Comparison of ENCODE assay signal across 11 cellular contexts in the genomic region with DNA sequence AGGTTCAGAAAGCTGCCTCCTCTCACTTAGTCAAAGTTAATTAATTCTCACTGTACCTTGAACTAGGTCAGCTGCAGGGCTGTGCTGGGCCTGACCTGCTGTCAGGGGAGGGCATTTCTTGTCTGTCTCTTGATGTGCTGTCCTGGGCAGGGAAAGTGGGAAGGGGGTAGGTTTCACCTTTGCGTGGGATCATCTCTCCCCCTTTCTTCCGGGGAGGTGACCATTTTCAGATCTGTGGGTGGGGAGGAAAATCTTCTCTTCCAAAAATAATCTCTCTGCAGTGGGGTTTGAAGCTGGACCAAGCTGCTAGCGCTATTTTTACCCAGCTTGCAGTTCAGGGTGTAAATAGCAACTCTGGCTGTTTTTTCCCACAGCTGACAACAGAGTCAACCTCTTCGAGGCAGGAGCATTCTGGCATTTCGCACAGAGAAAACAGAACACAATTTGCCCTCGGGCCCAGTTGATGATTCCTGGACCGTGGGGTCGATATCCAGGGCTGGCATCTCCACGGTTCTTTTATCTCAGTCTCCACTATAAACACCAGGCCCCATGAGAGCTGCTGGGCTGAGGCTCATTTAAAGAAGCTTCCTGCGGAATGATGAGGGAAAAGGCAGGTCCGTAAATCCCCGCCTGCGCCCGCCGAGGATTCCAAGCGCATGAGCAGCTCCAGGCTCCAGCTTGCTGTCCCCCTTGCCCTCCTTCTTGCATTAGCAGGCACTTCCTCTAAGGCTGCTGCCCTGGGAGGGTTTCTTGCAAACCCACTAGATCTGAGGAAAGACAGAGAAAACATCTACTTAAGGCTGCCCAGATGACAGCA.
DNase-seq lines count a peak whose midpoint lies in the region; ATAC-seq, FAIRE-seq and TF ChIP-seq lines count a peak whose summit lies in the region.
"Had no signal": no experiment of that assay in that cellular context is flagged by ENCODE, and none has a peak within 500 bp of the region (broad histone marks: within the 10 kb centered on the region; RNA-seq: fewer than 3 reads in every experiment).

No MANE protein-coding gene starts in this region.

- no peak for TF ChIP-seq CTCF in AG04449 (IDR thresholded peaks at IDR 0.05; ENCODE audit: insufficient read depth, low read length, missing control alignments)
- no peak for TF ChIP-seq CTCF in osteoblast (IDR thresholded peaks at IDR 0.05; ENCODE audit: extremely low read depth, low read depth, low read length)
- TF ChIP-seq CTCF in CD14-positive monocyte (IDR thresholded peaks at IDR 0.05) = no peak

- no peaks in the 10 kb centered on the region for H3K36me3 ChIP-seq in osteoblast (ENCODE audit: insufficient read depth, low read length)

- peak overlapping the region; percentile 84 for H3K27ac ChIP-seq in osteoblast (ENCODE audit: low read depth, low read length)

- TF ChIP-seq POLR2A in GM12891 (IDR thresholded peaks at IDR 0.05; ENCODE audit: low read depth, low read length) = no peak

- H2AFZ ChIP-seq in osteoblast (ENCODE audit: low read length) = peak overlapping the region; percentile 72

- no peaks in the 10 kb centered on the region for H3K27me3 ChIP-seq in osteoblast (ENCODE audit: insufficient read depth, low read length)

- peaks cover 19% of the 10 kb centered on the region for H3K4me1 Mint-ChIP-seq in CD14-positive monocyte

- H3K4me3 ChIP-seq in AG04449 (ENCODE audit: low read depth, low read length) (no peak overlapping the region), osteoblast (ENCODE audit: insufficient read depth, low read length) (peak overlapping the region; percentile 28)

- DNase-seq in AG04449 (ENCODE audit: low read depth, low spot score) = peak; percentile 68
- DNase-seq in T1000 (lab: John Stamatoyannopoulos, UW) = peak; percentile 30
- peak; percentile 8 for DNase-seq in glomerular visceral epithelial cell (ENCODE audit: extremely low spot score)
- DNase-seq in osteoblast (ENCODE audit: insufficient read length, low spot score, missing footprints) = peak; percentile 86
- DNase-seq in GM12891 (ENCODE audit: insufficient read length, low spot score) = no peak
- no peak for DNase-seq in CD14-positive monocyte (ENCODE audit: low spot score)
- no peak for DNase-seq in dedifferentiated amniotic fluid mesenchymal stem cell (ENCODE audit: extremely low spot score)
- DNase-seq: activated naive CD8-positive, alpha-beta T cell treated with anti-CD3 and anti-CD28 coated beads, Interleukin-2, amount 10 ng/mL, durations not matched to agents 7 days and 5 days; NCI-H2107; T-helper 9 cell had no signal

- H3K4me3 Mint-ChIP-seq in CD14-positive monocyte = peak overlapping the region in 1 of 2 donors; percentile 41
- H3K4me3 Mint-ChIP-seq: activated naive CD8-positive, alpha-beta T cell treated with anti-CD3 and anti-CD28 coated beads, Interleukin-2, amount 10 ng/mL, durations not matched to agents 7 days and 5 days had no signal

- no peak for FAIRE-seq in GM12891 (lab: Jason Lieb, UNC)

- H3K27me3 Mint-ChIP-seq in CD14-positive monocyte (ENCODE audit: low read depth in 3 of 3) = peaks cover 0 to 3% (median 0%) of the 10 kb centered on the region in 3 donors
- H3K27me3 Mint-ChIP-seq: activated naive CD8-positive, alpha-beta T cell treated with anti-CD3 and anti-CD28 coated beads, Interleukin-2, amount 10 ng/mL, durations not matched to agents 7 days and 5 days had no signal

- peaks cover 63% of the 10 kb centered on the region for H3K4me1 ChIP-seq in osteoblast (ENCODE audit: insufficient read depth, low read length)

- H3K27ac Mint-ChIP-seq in CD14-positive monocyte = no peak overlapping the region
- H3K27ac Mint-ChIP-seq: activated naive CD8-positive, alpha-beta T cell treated with anti-CD3 and anti-CD28 coated beads, Interleukin-2, amount 10 ng/mL, durations not matched to agents 7 days and 5 days had no signal

- H3K4me2 ChIP-seq in osteoblast (ENCODE audit: insufficient read depth, low read length) = peak overlapping the region; percentile 72

- no peaks in the 10 kb centered on the region for H3K9me3 ChIP-seq in osteoblast (ENCODE audit: low read depth, low read length)

- no peaks in the 10 kb centered on the region for H3K79me2 ChIP-seq in osteoblast (ENCODE audit: insufficient read depth, low read length)

- H3K36me3 Mint-ChIP-seq in CD14-positive monocyte = no peaks in the 10 kb centered on the region
- H3K36me3 Mint-ChIP-seq: activated naive CD8-positive, alpha-beta T cell treated with anti-CD3 and anti-CD28 coated beads, Interleukin-2, amount 10 ng/mL, durations not matched to agents 7 days and 5 days had no signal

- no peak for ATAC-seq in GM21737 (IDR thresholded peaks at IDR 0.05; ENCODE audit: unreplicated experiment)

- POLR2A ChIA-PET in AG04449 (lab: Yijun Ruan, JAX) = no interaction called here

- H3K9me3 Mint-ChIP-seq in CD14-positive monocyte = peaks cover 0 to 6% (median 0%) of the 10 kb centered on the region in 7 donors
- H3K9me3 Mint-ChIP-seq: activated naive CD8-positive, alpha-beta T cell treated with anti-CD3 and anti-CD28 coated beads, Interleukin-2, amount 10 ng/mL, durations not matched to agents 7 days and 5 days had no signal

- CTCF ChIA-PET in AG04449 (lab: Yijun Ruan, JAX) = interaction anchor here (1.4 to 12.8 kb wide), 6 partner anchors 8 to 115 kb away, joined by 4 to 149 read pairs (median 14); no protein-coding TSS in a partner anchor

- intact Hi-C loops in CD14-positive monocyte (cut with micrococcal nuclease) = no loop called here

- no peaks in the 10 kb centered on the region for H4K20me1 ChIP-seq in osteoblast (ENCODE audit: insufficient read depth, low read length)

TF ChIP-seq in GM12891, 5 proteins besides CTCF, POLR2A, EP300 and RAD21:
- no peak for TF ChIP-seq TAF1 (IDR thresholded peaks at IDR 0.05; ENCODE audit: low read depth, low read length)
- TF ChIP-seq POU2F2 (IDR thresholded peaks at IDR 0.05; ENCODE audit: low read depth, low read length) = no peak
- no peak for TF ChIP-seq POLR2AphosphoS5 (IDR thresholded peaks at IDR 0.05; ENCODE audit: low read depth, low read length)
- TF ChIP-seq SPI1 (IDR thresholded peaks at IDR 0.05; ENCODE audit: low read depth, low read length) = no peak
- TF ChIP-seq PAX5 (IDR thresholded peaks at IDR 0.05; ENCODE audit: insufficient read depth, low read length, severe bottlenecking) = no peak

Comparison
In these comparisons a context has a peak if more than half of its experiments do, and no peak if none do; other contexts are left out.
1. DNase-seq: peak in AG04449 (single experiment), T1000 (single experiment), glomerular visceral epithelial cell (single experiment) and osteoblast (single experiment); none in GM12891 (single experiment), CD14-positive monocyte (single experiment) and dedifferentiated amniotic fluid mesenchymal stem cell (single experiment).